Comparison of ENCODE assay signal across 9 cellular contexts in the genomic region with DNA sequence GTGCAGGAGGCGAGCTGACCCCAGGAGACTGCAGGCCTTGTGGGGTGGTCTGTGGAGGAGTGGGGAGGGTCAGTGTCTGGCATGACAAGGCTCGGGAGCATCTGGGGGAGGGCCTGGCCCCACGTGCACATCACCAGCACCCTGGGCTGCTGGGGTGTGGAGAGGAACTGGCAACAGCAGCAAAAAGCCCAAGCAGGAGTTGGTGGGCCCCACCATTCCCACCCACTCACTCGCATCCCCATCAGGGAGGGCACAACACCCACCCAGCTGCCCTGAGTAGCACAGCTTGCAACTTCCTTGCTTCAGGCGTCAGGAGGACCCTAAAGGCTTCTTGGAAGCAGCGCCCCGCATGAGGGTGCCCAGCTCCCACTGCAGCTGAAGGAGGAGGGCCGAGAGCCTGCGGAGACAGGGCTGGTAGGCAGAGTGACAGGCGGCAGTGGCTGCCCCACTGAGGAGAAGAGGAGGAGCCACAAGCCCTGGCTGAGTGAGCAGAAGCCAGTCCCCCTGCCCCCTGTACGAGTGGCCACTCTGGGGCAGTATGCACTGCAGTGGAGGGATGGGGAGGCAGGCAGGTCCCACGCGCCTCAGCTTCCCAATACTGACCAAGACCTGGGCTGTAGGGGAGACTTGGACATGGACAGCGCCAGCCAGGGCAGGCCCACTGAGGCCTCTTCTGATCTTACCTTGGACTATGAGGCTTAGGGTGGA. TPM values are rescaled to one million over a fixed set of nuclear protein-coding genes. Genes with fewer than 3 reads are reported as not detected.
DNase-seq lines count a peak whose midpoint lies in the region; ATAC-seq and TF ChIP-seq lines count a peak whose summit lies in the region.
"Had no signal": no experiment of that assay in that cellular context is flagged by ENCODE, and none has a peak within 500 bp of the region (broad histone marks: within the 10 kb centered on the region; RNA-seq: fewer than 3 reads in every experiment).

No MANE protein-coding gene starts in this region.

- TF ChIP-seq POLR2A in breast epithelium (IDR thresholded peaks at IDR 0.05), result no peak

- TF ChIP-seq CTCF in AG04450 (IDR thresholded peaks at IDR 0.05; ENCODE audit: low read depth, low read length), result no peak
- no peak for TF ChIP-seq CTCF in HEK293 (tag by site-specific recombination; IDR thresholded peaks at IDR 0.05)
- no peak for TF ChIP-seq CTCF in breast epithelium (IDR thresholded peaks at IDR 0.05)

- peaks cover 0 to 4% (median 0%) of the 10 kb centered on the region in 5 donors for H3K36me3 Mint-ChIP-seq in naive thymus-derived CD4-positive, alpha-beta T cell

- H3K27ac ChIP-seq in AG04450 (ENCODE audit: low read depth, low read length), result peak overlapping the region; percentile 11
- no peak overlapping the region for H3K27ac ChIP-seq in HEK293 (ENCODE audit: extremely low read depth, low read depth, low read length)
- H3K27ac ChIP-seq in breast epithelium, result peak overlapping the region; percentile 35 to 74
- no peak overlapping the region for H3K27ac ChIP-seq in naive thymus-derived CD4-positive, alpha-beta T cell (ENCODE audit: low read depth, low read length)

- intact Hi-C loops in breast epithelium (cut with DNase I; ENCODE audit: low total_unique reads), result no loop called here
- intact Hi-C loops in naive thymus-derived CD4-positive, alpha-beta T cell (cut with micrococcal nuclease), result no loop called here

- H3K27me3 Mint-ChIP-seq in naive thymus-derived CD4-positive, alpha-beta T cell, result no peaks in the 10 kb centered on the region

- no peaks in the 10 kb centered on the region for H3K36me3 ChIP-seq in HEK293 (ENCODE audit: control insufficient read depth in 2 of 2, insufficient read depth in 1 of 2, low read length in 2 of 2)
- H3K36me3 ChIP-seq in breast epithelium, result no peaks in the 10 kb centered on the region
- no peaks in the 10 kb centered on the region for H3K36me3 ChIP-seq in naive thymus-derived CD4-positive, alpha-beta T cell (ENCODE audit: control insufficient read depth in 2 of 3, insufficient read depth in 3 of 3, low read length in 3 of 3)

- no peaks in the 10 kb centered on the region for H3K27me3 ChIP-seq in AG04450 (ENCODE audit: control insufficient read depth, insufficient read depth, low read length)
- no peaks in the 10 kb centered on the region for H3K27me3 ChIP-seq in breast epithelium
- no peaks in the 10 kb centered on the region for H3K27me3 ChIP-seq in naive thymus-derived CD4-positive, alpha-beta T cell (ENCODE audit: control insufficient read depth in 2 of 2, insufficient read depth in 2 of 2, low read length in 2 of 2)

- no peaks in the 10 kb centered on the region for H3K9me3 ChIP-seq in AG04450 (ENCODE audit: control insufficient read depth, insufficient read depth, low read length)
- H3K9me3 ChIP-seq in HEK293 (ENCODE audit: control insufficient read depth, insufficient read depth, low read depth, low read length), result no peaks in the 10 kb centered on the region
- H3K9me3 ChIP-seq in breast epithelium, result no peaks in the 10 kb centered on the region
- no peaks in the 10 kb centered on the region for H3K9me3 ChIP-seq in naive thymus-derived CD4-positive, alpha-beta T cell (ENCODE audit: control insufficient read depth in 2 of 3, low read length in 3 of 3)

- H3K27ac Mint-ChIP-seq in naive thymus-derived CD4-positive, alpha-beta T cell, result peak overlapping the region in 5 of 9 donors; percentile 29 to 90 (median 69)

- no peak overlapping the region for H3K4me3 ChIP-seq in AG04450 (ENCODE audit: low read depth, low read length)
- H3K4me3 ChIP-seq in HEK293 (ENCODE audit: low read depth, low read length), result no peak overlapping the region
- H3K4me3 ChIP-seq in breast epithelium, result peak overlapping the region in 1 of 3 donors; percentile 33
- H3K4me3 ChIP-seq in naive thymus-derived CD4-positive, alpha-beta T cell (ENCODE audit: low read length), result peak overlapping the region; percentile 32

- DNase-seq in AG04450 (ENCODE audit: low read depth, low spot score), result no peak
- DNase-seq in breast epithelium (ENCODE audit: low spot score in 2 of 2), result no peak
- DNase-seq in naive thymus-derived CD4-positive, alpha-beta T cell, result no peak
- DNase-seq in RKO (ENCODE audit: low spot score), result no peak
- DNase-seq in SIG-M5 (lab: John Stamatoyannopoulos, UW), result no peak
- DNase-seq: cerebellar nuclear complex had no signal

- CTCF ChIA-PET in AG04450 (lab: Charles Lee), result interaction anchor here (0.5 to 1.4 kb wide), 3 partner anchors 15 to 279 kb away, joined by 3 to 6 read pairs (median 5); no protein-coding TSS in a partner anchor
- CTCF ChIA-PET in HEK293 (lab: Yijun Ruan, JAX), result interaction anchor here (0.6 to 1.6 kb wide), 6 partner anchors 25 to 216 kb away, joined by 3 to 4 read pairs (median 3); no protein-coding TSS in a partner anchor
- CTCF ChIA-PET in naive thymus-derived CD4-positive, alpha-beta T cell (lab: Charles Lee), result interaction anchor here (0.5 kb wide), 1 partner anchor 1944 kb away, joined by 3 read pairs; no protein-coding TSS in a partner anchor

- no peak for ATAC-seq in naive thymus-derived CD4-positive, alpha-beta T cell
- no peak for ATAC-seq in GM19397 (IDR thresholded peaks at IDR 0.05; ENCODE audit: unreplicated experiment)
- ATAC-seq in HG03045 (IDR thresholded peaks at IDR 0.05; ENCODE audit: unreplicated experiment), result no peak

- POLR2A ChIA-PET in AG04450 (lab: Yijun Ruan, JAX), result interaction anchor here (1.6 kb wide), 1 partner anchor 25 kb away, joined by 4 read pairs; no protein-coding TSS in a partner anchor
- POLR2A ChIA-PET in HEK293 (lab: Yijun Ruan, JAX), result interaction anchor here (0.6 kb wide), 2 partner anchors 199 to 564 kb away, joined by 3 to 4 read pairs; no protein-coding TSS in a partner anchor
- POLR2A ChIA-PET in naive thymus-derived CD4-positive, alpha-beta T cell (lab: Charles Lee), result interaction anchor here (1.1 kb wide), 1 partner anchor 11 kb away, joined by 3 read pairs; no protein-coding TSS in a partner anchor

- no peaks in the 10 kb centered on the region for H3K9me3 Mint-ChIP-seq in naive thymus-derived CD4-positive, alpha-beta T cell

- H3K4me1 ChIP-seq in HEK293 (ENCODE audit: control insufficient read depth, insufficient read depth, low read length) (peaks cover 10% of the 10 kb centered on the region), breast epithelium (peaks cover 16 to 19% of the 10 kb centered on the region in 2 donors)
- peaks cover 39 to 85% of the 10 kb centered on the region in 2 donors for H3K4me1 ChIP-seq in naive thymus-derived CD4-positive, alpha-beta T cell (ENCODE audit: control insufficient read depth in 2 of 2, insufficient read depth in 2 of 2, low read length in 2 of 2)

- H3K4me3 Mint-ChIP-seq in naive thymus-derived CD4-positive, alpha-beta T cell, result peak overlapping the region in 6 of 10 donors; percentile 42 to 74 (median 61)

- H3K4me1 Mint-ChIP-seq in naive thymus-derived CD4-positive, alpha-beta T cell, result peaks cover 52 to 72% (median 70%) of the 10 kb centered on the region in 7 donors

TF ChIP-seq in HEK293, 187 proteins besides CTCF, POLR2A, EP300 and RAD21 (continues in another document):
- TF ChIP-seq, protein P1, sequence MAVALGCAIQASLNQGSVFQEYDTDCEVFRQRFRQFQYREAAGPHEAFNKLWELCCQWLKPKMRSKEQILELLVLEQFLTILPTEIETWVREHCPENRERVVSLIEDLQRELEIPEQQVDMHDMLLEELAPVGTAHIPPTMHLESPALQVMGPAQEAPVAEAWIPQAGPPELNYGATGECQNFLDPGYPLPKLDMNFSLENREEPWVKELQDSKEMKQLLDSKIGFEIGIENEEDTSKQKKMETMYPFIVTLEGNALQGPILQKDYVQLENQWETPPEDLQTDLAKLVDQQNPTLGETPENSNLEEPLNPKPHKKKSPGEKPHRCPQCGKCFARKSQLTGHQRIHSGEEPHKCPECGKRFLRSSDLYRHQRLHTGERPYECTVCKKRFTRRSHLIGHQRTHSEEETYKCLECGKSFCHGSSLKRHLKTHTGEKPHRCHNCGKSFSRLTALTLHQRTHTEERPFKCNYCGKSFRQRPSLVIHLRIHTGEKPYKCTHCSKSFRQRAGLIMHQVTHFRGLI (tag by site-specific recombination; IDR thresholded peaks at IDR 0.05), result no peak
- TF ChIP-seq OSR2 (tag by site-specific recombination; IDR thresholded peaks at IDR 0.05) (no peak), GLIS2 (tag by site-specific recombination; IDR thresholded peaks at IDR 0.05) (0 out of 2 replicates have a peak, but pooled peaks have one; percentile 28), ZNF138 (tag by site-specific recombination; IDR thresholded peaks at IDR 0.05; ENCODE audit: borderline replicate concordance) (no peak), EGR2 (tag by site-specific recombination; IDR thresholded peaks at IDR 0.05; ENCODE audit: low read depth) (peak; percentile 46), GLI4 (tag by site-specific recombination; IDR thresholded peaks at IDR 0.05) (no peak), ZNF768 (tag by site-specific recombination; IDR thresholded peaks at IDR 0.05) (no peak), ZNF324 (tag by site-specific recombination; IDR thresholded peaks at IDR 0.05) (no peak), ZNF211 (tag by site-specific recombination; IDR thresholded peaks at IDR 0.05; ENCODE audit: low read depth) (no peak), ZBTB21 (tag by site-specific recombination; IDR thresholded peaks at IDR 0.05) (no peak), YY2 (tag by site-specific recombination; IDR thresholded peaks at IDR 0.05) (no peak), ZNF548 (tag by site-specific recombination; IDR thresholded peaks at IDR 0.05) (no peak)

RNA-seq across cellular contexts. Expression of a gene that starts 26.5 kb away (rescaled TPM):
- polyA plus RNA-seq in AG04450 (2011; rRNA removed), result 2.7 and 4.1 TPM in 2 replicates
- 4.9 and 7.6 TPM in 2 replicates for polyA minus RNA-seq in AG04450 (2011; rRNA and poly(A)+ RNA removed)
- total RNA-seq in breast epithelium, result 10 to 100 TPM; 13.0 to 22.3 (median 15.7) TPM
- total RNA-seq in naive thymus-derived CD4-positive, alpha-beta T cell, result 10 to 100 TPM; 18.9 to 70.4 (median 25.0) TPM
- 10 to 100 TPM in 1 of 2 donors, 1 to 10 TPM in 1; 8.9 to 12.6 TPM for polyA plus RNA-seq in naive thymus-derived CD4-positive, alpha-beta T cell

RNA-seq across cellular contexts. Expression of a gene that starts 48.0 kb away (rescaled TPM):
- 123 and 192 TPM in 2 replicates for polyA plus RNA-seq in AG04450 (2011; rRNA removed)
- 73.5 and 113 TPM in 2 replicates for polyA minus RNA-seq in AG04450 (2011; rRNA and poly(A)+ RNA removed)
- 100 to 1,000 TPM; 214 to 336 (median 294) TPM for total RNA-seq in breast epithelium
- 100 to 1,000 TPM; 137 to 241 (median 221) TPM for total RNA-seq in naive thymus-derived CD4-positive, alpha-beta T cell
- polyA plus RNA-seq in naive thymus-derived CD4-positive, alpha-beta T cell, result 100 to 1,000 TPM in 1 of 2 donors, 10 to 100 TPM in 1; 96.9 to 155 TPM

RNA-seq across cellular contexts. Expression of a gene that starts 57.4 kb away (rescaled TPM):
- polyA plus RNA-seq in AG04450 (2011; rRNA removed), result 13.3 and 19.2 TPM in 2 replicates
- 13.2 and 18.3 TPM in 2 replicates for polyA minus RNA-seq in AG04450 (2011; rRNA and poly(A)+ RNA removed)
- 10 to 100 TPM in 2 of 3 donors, 1 to 10 TPM in 1; 7.4 to 42.9 (median 40.2) TPM for total RNA-seq in breast epithelium
- 10 to 100 TPM in 4 of 5 experiments, 1 to 10 TPM in 1; 9.5 to 42.5 (median 42.0) TPM for total RNA-seq in naive thymus-derived CD4-positive, alpha-beta T cell
- polyA plus RNA-seq in naive thymus-derived CD4-positive, alpha-beta T cell, result 10 to 100 TPM; 21.9 to 29.0 TPM

Comparison
In these comparisons a context has a peak if more than half of its experiments do, and no peak if none do; other contexts are left out.
1. H3K27ac ChIP-seq: peak in AG04450 (single experiment) and breast epithelium (2 of 2); none in HEK293 (single experiment) and naive thymus-derived CD4-positive, alpha-beta T cell (single experiment).